Comparison of ENCODE assay signal across 1 cellular context in the genomic region with DNA sequence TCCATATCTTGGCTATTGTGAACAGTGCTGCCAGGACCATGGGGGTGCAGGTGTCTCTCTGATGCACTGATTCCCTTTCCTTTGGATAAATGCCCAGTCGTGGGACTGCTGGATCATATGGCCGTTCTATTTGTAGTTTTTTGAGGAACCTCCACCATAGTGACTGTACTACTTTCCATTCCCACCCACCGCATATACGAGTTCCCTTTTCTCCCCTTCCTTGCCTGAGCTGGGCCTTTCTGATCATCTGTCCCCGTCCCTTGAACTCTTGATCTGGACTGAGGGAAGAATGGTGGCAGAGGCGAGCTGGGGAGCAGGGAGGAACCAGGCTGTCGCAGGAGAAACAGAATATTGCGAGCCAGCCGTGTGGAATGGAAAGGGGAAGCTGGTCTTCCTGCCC.
TF ChIP-seq lines count a peak whose summit lies in the region.

No MANE protein-coding gene starts in this region.

TF ChIP-seq in WTC11, 78 proteins besides CTCF, POLR2A, EP300 and RAD21 (continued from another document):
- TF ChIP-seq, protein P1, sequence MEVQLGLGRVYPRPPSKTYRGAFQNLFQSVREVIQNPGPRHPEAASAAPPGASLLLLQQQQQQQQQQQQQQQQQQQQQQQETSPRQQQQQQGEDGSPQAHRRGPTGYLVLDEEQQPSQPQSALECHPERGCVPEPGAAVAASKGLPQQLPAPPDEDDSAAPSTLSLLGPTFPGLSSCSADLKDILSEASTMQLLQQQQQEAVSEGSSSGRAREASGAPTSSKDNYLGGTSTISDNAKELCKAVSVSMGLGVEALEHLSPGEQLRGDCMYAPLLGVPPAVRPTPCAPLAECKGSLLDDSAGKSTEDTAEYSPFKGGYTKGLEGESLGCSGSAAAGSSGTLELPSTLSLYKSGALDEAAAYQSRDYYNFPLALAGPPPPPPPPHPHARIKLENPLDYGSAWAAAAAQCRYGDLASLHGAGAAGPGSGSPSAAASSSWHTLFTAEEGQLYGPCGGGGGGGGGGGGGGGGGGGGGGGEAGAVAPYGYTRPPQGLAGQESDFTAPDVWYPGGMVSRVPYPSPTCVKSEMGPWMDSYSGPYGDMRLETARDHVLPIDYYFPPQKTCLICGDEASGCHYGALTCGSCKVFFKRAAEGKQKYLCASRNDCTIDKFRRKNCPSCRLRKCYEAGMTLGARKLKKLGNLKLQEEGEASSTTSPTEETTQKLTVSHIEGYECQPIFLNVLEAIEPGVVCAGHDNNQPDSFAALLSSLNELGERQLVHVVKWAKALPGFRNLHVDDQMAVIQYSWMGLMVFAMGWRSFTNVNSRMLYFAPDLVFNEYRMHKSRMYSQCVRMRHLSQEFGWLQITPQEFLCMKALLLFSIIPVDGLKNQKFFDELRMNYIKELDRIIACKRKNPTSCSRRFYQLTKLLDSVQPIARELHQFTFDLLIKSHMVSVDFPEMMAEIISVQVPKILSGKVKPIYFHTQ (CRISPR knock-in tag; IDR thresholded peaks at IDR 0.05) = no peak
- TF ChIP-seq E2F4 (CRISPR knock-in tag; IDR thresholded peaks at IDR 0.05; ENCODE audit: borderline replicate concordance, low read depth) = no peak
